ENCODE assay signal across 7 cellular contexts in genomic region chr4:41213563-41214157, GRCh38. TPM values are rescaled to one million over a fixed set of nuclear protein-coding genes. Genes with fewer than 3 reads are reported as not detected.
DNase-seq lines count a peak whose midpoint lies in the region; ATAC-seq and TF ChIP-seq lines count a peak whose summit lies in the region.

No MANE protein-coding gene starts in this region.

- H3K27me3 Mint-ChIP-seq in endothelial cell (ENCODE audit: unreplicated experiment), result peaks cover 14% of the 10 kb centered on the region
- peaks cover 5% of the 10 kb centered on the region for H3K27me3 Mint-ChIP-seq in nephron (ENCODE audit: low read depth)

- peak overlapping the region; percentile 5 for H3K27ac Mint-ChIP-seq in endothelial cell (ENCODE audit: unreplicated experiment)
- H3K27ac Mint-ChIP-seq in nephron, result peak overlapping the region; percentile 28 to 62 (median 37)

- H3K4me2 ChIP-seq in PC-3 (ENCODE audit: low read length), result peak overlapping the region; percentile 87

- H3K9me2 ChIP-seq in PC-3 (replicated peaks; ENCODE audit: low read length), result no peaks in the 10 kb centered on the region

- peak; percentile 17 for DNase-seq in HEK293T (ENCODE audit: extremely low spot score)
- no peak for DNase-seq in PC-3
- DNase-seq in endothelial cell (ENCODE audit: low spot score), result peak; percentile 43
- DNase-seq in putamen (ENCODE audit: low spot score), result no peak
- DNase-seq in NCI-H2029 (lab: John Stamatoyannopoulos, UW), result no peak

- BruUV-seq in PC-3 (replicated peaks; lab: Mats Ljungman, UMichigan), result no TSS peak

- no peaks in the 10 kb centered on the region for H3F3A ChIP-seq in PC-3 (ENCODE audit: low read length, unreplicated experiment)

- H3K9me3 ChIP-seq in PC-3 (ENCODE audit: low read length), result no peaks in the 10 kb centered on the region

- H3K9me3 Mint-ChIP-seq in endothelial cell (ENCODE audit: unreplicated experiment), result no peaks in the 10 kb centered on the region
- no peaks in the 10 kb centered on the region for H3K9me3 Mint-ChIP-seq in nephron

- CTCF ChIA-PET in HEK293T (lab: Yijun Ruan, JAX), result interaction anchor here (0.6 to 2.1 kb wide), 9 partner anchors 8 to 448 kb away, joined by 3 to 12 read pairs (median 4); no protein-coding TSS in a partner anchor
- CTCF ChIA-PET in PC-3 (lab: Charles Lee), result interaction anchor here (0.6 to 1.0 kb wide), 9 partner anchors 35 to 347 kb away, joined by 3 to 8 read pairs (median 5); no protein-coding TSS in a partner anchor

- H2AFZ ChIP-seq in PC-3 (ENCODE audit: low read length), result peak overlapping the region; percentile 76

- peaks cover 5% of the 10 kb centered on the region; the same call in 1 of the 2 replicates for H4K20me1 ChIP-seq in PC-3 (ENCODE audit: low read length)

- H3K79me2 ChIP-seq in PC-3 (ENCODE audit: low read length), result peaks cover 56% of the 10 kb centered on the region

- no peaks in the 10 kb centered on the region for H3K36me3 ChIP-seq in PC-3 (ENCODE audit: low read depth, low read length)

- POLR2A ChIA-PET in HEK293T (lab: Yijun Ruan, JAX), result interaction anchor here (0.6 to 1.5 kb wide), 7 partner anchors 9 to 289 kb away, joined by 3 to 12 read pairs (median 3); partner anchors contain the start of gene UCHL1
- POLR2A ChIA-PET in PC-3 (lab: Charles Lee; ENCODE audit: unreplicated experiment), result no interaction called here

- H3K4me1 ChIP-seq in PC-3 (ENCODE audit: insufficient read depth, low read length), result peaks cover 26% of the 10 kb centered on the region

- TF ChIP-seq CTCF in PC-3 (conservative IDR thresholded peaks at IDR 0.05; ENCODE audit: low read depth, low read length) (no peak), endothelial cell (IDR thresholded peaks at IDR 0.05; ENCODE audit: unreplicated experiment) (no peak), nephron (IDR thresholded peaks at IDR 0.05; ENCODE audit: unreplicated experiment in 3 of 3) (no peak)

- peak overlapping the region; percentile 77 for H3K9ac ChIP-seq in PC-3 (ENCODE audit: low read length)

- H3K36me3 Mint-ChIP-seq in endothelial cell (ENCODE audit: low read depth, unreplicated experiment) (peaks cover 11% of the 10 kb centered on the region), nephron (ENCODE audit: low read depth) (no peaks in the 10 kb centered on the region)

- 0 out of 2 replicates have a peak overlapping the region, but pooled peaks have one; percentile 18 for H3K27ac ChIP-seq in PC-3 (ENCODE audit: low read length)

- peaks cover 46% of the 10 kb centered on the region for H3K4me1 Mint-ChIP-seq in endothelial cell (ENCODE audit: unreplicated experiment)
- H3K4me1 Mint-ChIP-seq in nephron, result peaks cover 41% of the 10 kb centered on the region

- H3K4me3 Mint-ChIP-seq in endothelial cell (ENCODE audit: unreplicated experiment) (peak overlapping the region; percentile 99), nephron (peak overlapping the region; percentile 91 to 97 (median 93))

- no peaks in the 10 kb centered on the region for H3K27me3 ChIP-seq in PC-3 (ENCODE audit: low read length)

- intact Hi-C loops in PC-3 (cut with micrococcal nuclease), result loop anchor here (1.0 to 5.0 kb wide), 5 partner anchors 36 to 461 kb away; no protein-coding TSS in a partner anchor

- ATAC-seq in GM18502 (IDR thresholded peaks at IDR 0.05; ENCODE audit: poor library complexity, unreplicated experiment), result peak; percentile 11
- peak; percentile 4 for ATAC-seq in PC-3

- peak overlapping the region; percentile 99 for H3K4me3 ChIP-seq in PC-3 (ENCODE audit: low read length)

TF ChIP-seq in HEK293T, 16 proteins besides CTCF, POLR2A, EP300 and RAD21:
- TF ChIP-seq ZNF384 (IDR thresholded peaks at IDR 0.05) (no peak), L3MBTL2 (conservative IDR thresholded peaks at IDR 0.05) (no peak), FOXK2 (IDR thresholded peaks at IDR 0.05) (no peak), LEF1 (IDR thresholded peaks at IDR 0.05; ENCODE audit: borderline replicate concordance) (no peak), TARDBP (IDR thresholded peaks at IDR 0.05) (no peak), PKNOX1 (IDR thresholded peaks at IDR 0.05) (no peak), ARNT (IDR thresholded peaks at IDR 0.05) (no peak), FOXA1 (IDR thresholded peaks at IDR 0.05) (no peak), SP1 (IDR thresholded peaks at IDR 0.05) (no peak), SUZ12 (IDR thresholded peaks at IDR 0.05) (no peak), FOXM1 (IDR thresholded peaks at IDR 0.05; ENCODE audit: borderline replicate concordance) (no peak), CTBP1 (IDR thresholded peaks at IDR 0.05; ENCODE audit: borderline replicate concordance) (no peak), NFRKB (IDR thresholded peaks at IDR 0.05) (no peak), ELF4 (IDR thresholded peaks at IDR 0.05) (no peak), HDGF (IDR thresholded peaks at IDR 0.05; ENCODE audit: borderline replicate concordance) (no peak)
TF ChIP-seq in HEK293T: peak in this region for 0.

RNA-seq across cellular contexts. Expression of gene APBB2, which starts 0.7 kb away (rescaled TPM):
- total RNA-seq in PC-3 (2014; rRNA removed), result 24.7 and 26.7 TPM in 2 replicates
- total RNA-seq in endothelial cell (ENCODE audit: unreplicated experiment), result 103 TPM

RNA-seq across cellular contexts. Expression of gene UCHL1, which starts 43.1 kb away (rescaled TPM):
- total RNA-seq in PC-3 (2014; rRNA removed), result 0.63 and 1.8 TPM in 2 replicates
- total RNA-seq in endothelial cell (ENCODE audit: unreplicated experiment), result 397 TPM

Comparison
In these comparisons a context has a peak if more than half of its experiments do, and no peak if none do; other contexts are left out.
1. DNase-seq: peak in HEK293T (single experiment) and endothelial cell (single experiment); none in PC-3 (single experiment), putamen (single experiment) and NCI-H2029 (single experiment).
2. RNA of gene UCHL1, which starts 43.1 kb away (total RNA-seq): 397 TPM in endothelial cell (single experiment); 0.63 to 1.8 TPM in PC-3; every median in the first group is over 100 times any median in the second.